Comparison of ENCODE assay signal across 31 cellular contexts in genomic region chr16:86088287-86088686, GRCh38.
"Had no signal": no experiment of that assay in that cellular context is flagged by ENCODE, and none has a peak within 500 bp of the region (broad histone marks: within the 10 kb centered on the region; RNA-seq: fewer than 3 reads in every experiment).

No MANE protein-coding gene starts in this region.

- H3K27ac ChIP-seq: adrenal gland, ascending aorta, coronary artery, dorsolateral prefrontal cortex, gastrocnemius medialis, hepatocyte, WERI-Rb-1 had no signal

- DNase-seq: activated CD4-positive, alpha-beta T cell treated with anti-CD3 and anti-CD28 coated beads for 48 hours; activated CD4-positive, alpha-beta T cell treated with anti-CD3 and anti-CD28 coated beads, Interleukin-2, amount 50 U/mL, for 48 hours; activated CD8-positive, alpha-beta memory T cell treated with anti-CD3 and anti-CD28 coated beads, Interleukin-2, amount 50 U/mL, for 48 hours; activated naive CD4-positive, alpha-beta T cell; activated T-cell treated with anti-CD3 and anti-CD28 coated beads, Interleukin-2, amount 50 U/mL, for 24 hours; effector memory CD4-positive, alpha-beta T cell; gastrocnemius medialis; left cardiac atrium; mucosa of descending colon; small intestine; stimulated activated CD4-positive, alpha-beta T cell treated with anti-CD3 and anti-CD28 coated beads, Interleukin-4, amount 100 ng/mL, for 24 hours; SW 1271; T-helper 9 cell; WERI-Rb-1 had no signal

- H3K4me3 Mint-ChIP-seq: activated T-cell treated with anti-CD3 and anti-CD28 coated beads, Interleukin-2, amount 50 U/mL, for 24 hours; brain; memory B cell; nephron; stimulated activated effector memory CD8-positive, alpha-beta T cell treated with anti-CD3 and anti-CD28 coated beads, Interleukin-12 subunit alpha, Interleukin-12 subunit beta, amount 100 ng/mL, for 72 hours; stimulated activated naive CD8-positive, alpha-beta T cell treated with anti-CD3 and anti-CD28 coated beads, Interleukin-15, Interleukin-2, amounts not matched to agents 100 ng/mL and 50 ng/mL, for 24 hours; T-helper 1 cell treated with Interleukin-12 subunit alpha and Interleukin-12 subunit beta and Interleukin-4 antibody, amounts not matched to agents 30 μg/mL and 1 μg/mL, for 36 hours; type B pancreatic cell had no signal

- H3K9me3 Mint-ChIP-seq: activated naive CD4-positive, alpha-beta T cell treated with anti-CD3 and anti-CD28 coated beads, Interleukin-2, amount 50 U/mL, for 72 hours; activated T-cell treated with anti-CD3 and anti-CD28 coated beads, Interleukin-2, amount 50 U/mL, for 24 hours; memory B cell; nephron; stimulated activated effector memory CD8-positive, alpha-beta T cell treated with anti-CD3 and anti-CD28 coated beads, Interleukin-12 subunit alpha, Interleukin-12 subunit beta, amount 100 ng/mL, for 72 hours; stimulated activated naive CD8-positive, alpha-beta T cell treated with anti-CD3 and anti-CD28 coated beads, Interleukin-15, Interleukin-2, amounts not matched to agents 100 ng/mL and 50 ng/mL, for 24 hours; T-helper 1 cell treated with Interleukin-12 subunit alpha and Interleukin-12 subunit beta and Interleukin-4 antibody, amounts not matched to agents 30 μg/mL and 1 μg/mL, for 36 hours; type B pancreatic cell had no signal

- H3K36me3 Mint-ChIP-seq: activated naive CD4-positive, alpha-beta T cell treated with anti-CD3 and anti-CD28 coated beads, Interleukin-2, amount 50 U/mL, for 72 hours; brain; memory B cell; stimulated activated effector memory CD8-positive, alpha-beta T cell treated with anti-CD3 and anti-CD28 coated beads, Interleukin-12 subunit alpha, Interleukin-12 subunit beta, amount 100 ng/mL, for 72 hours; type B pancreatic cell had no signal

- FAIRE-seq: keratinocyte, small intestine, TTC549 had no signal

- H3K9me3 ChIP-seq: adrenal gland, ascending aorta, gastrocnemius medialis, mucosa of descending colon had no signal

- H3K36me3 ChIP-seq: adrenal gland, ascending aorta, gastrocnemius medialis, WERI-Rb-1 had no signal

- H3K27me3 Mint-ChIP-seq: activated T-cell treated with anti-CD3 and anti-CD28 coated beads, Interleukin-2, amount 50 U/mL, for 24 hours; stimulated activated naive CD8-positive, alpha-beta T cell treated with anti-CD3 and anti-CD28 coated beads, Interleukin-15, Interleukin-2, amounts not matched to agents 100 ng/mL and 50 ng/mL, for 24 hours had no signal

- H3K79me2 ChIP-seq: hepatocyte had no signal

- H2AFZ ChIP-seq: hepatocyte had no signal

- H3K4me3 ChIP-seq: adrenal gland, ascending aorta, coronary artery, dorsolateral prefrontal cortex, gastrocnemius medialis, hepatocyte, mucosa of descending colon had no signal

- H3K27ac Mint-ChIP-seq: activated naive CD4-positive, alpha-beta T cell treated with anti-CD3 and anti-CD28 coated beads, Interleukin-2, amount 50 U/mL, for 72 hours; activated T-cell treated with anti-CD3 and anti-CD28 coated beads, Interleukin-2, amount 50 U/mL, for 24 hours; brain; memory B cell; nephron; stimulated activated effector memory CD8-positive, alpha-beta T cell treated with anti-CD3 and anti-CD28 coated beads, Interleukin-12 subunit alpha, Interleukin-12 subunit beta, amount 100 ng/mL, for 72 hours; stimulated activated naive CD8-positive, alpha-beta T cell treated with anti-CD3 and anti-CD28 coated beads, Interleukin-15, Interleukin-2, amounts not matched to agents 100 ng/mL and 50 ng/mL, for 24 hours; T-helper 1 cell treated with Interleukin-12 subunit alpha and Interleukin-12 subunit beta and Interleukin-4 antibody, amounts not matched to agents 30 μg/mL and 1 μg/mL, for 36 hours; type B pancreatic cell had no signal

- H3K4me1 ChIP-seq: adrenal gland, ascending aorta, gastrocnemius medialis had no signal

- H3K27me3 ChIP-seq: ascending aorta, hepatocyte had no signal

- ATAC-seq: activated CD4-positive, CD25-positive, alpha-beta regulatory T cell treated with anti-CD3 and anti-CD28 coated beads, Interleukin-2, amount 50 U/mL, for 24 hours; activated naive CD4-positive, alpha-beta T cell treated with anti-CD3 and anti-CD28 coated beads, Interleukin-2, amount 50 U/mL, for 72 hours; gastrocnemius medialis; left cardiac atrium; mucosa of descending colon; sciatic nerve; stimulated activated effector memory CD8-positive, alpha-beta T cell treated with anti-CD3 and anti-CD28 coated beads, Interleukin-12 subunit alpha, Interleukin-12 subunit beta, amount 100 ng/mL, for 72 hours had no signal

- H3K4me2 ChIP-seq: hepatocyte had no signal

- H3K4me1 Mint-ChIP-seq: brain; nephron; stimulated activated effector memory CD8-positive, alpha-beta T cell treated with anti-CD3 and anti-CD28 coated beads, Interleukin-12 subunit alpha, Interleukin-12 subunit beta, amount 100 ng/mL, for 72 hours had no signal
